Comparison of ENCODE assay signal across 21 cellular contexts in the genomic region with DNA sequence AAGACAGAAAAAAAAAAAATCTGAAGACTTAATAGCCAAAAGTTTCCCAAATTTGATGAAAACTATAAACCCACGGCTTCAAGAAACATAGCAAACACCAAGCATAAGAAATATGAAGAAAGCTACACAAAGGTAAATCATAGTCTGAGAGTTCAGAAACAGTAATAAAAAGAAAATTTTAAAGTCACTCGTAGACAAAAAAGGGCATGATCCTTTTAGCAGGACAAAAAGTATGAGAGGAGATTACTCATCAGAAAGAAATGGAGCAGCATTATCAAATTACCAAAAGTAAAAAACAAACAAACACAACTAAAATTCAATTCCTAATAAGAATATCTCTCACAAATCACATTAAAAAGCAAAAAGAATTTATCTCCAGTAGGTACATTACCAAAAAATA.
A peak's percentile ranks its signal among the peaks of the same experiment; 100 is the strongest.
DNase-seq lines count a peak whose midpoint lies in the region; ATAC-seq, FAIRE-seq and TF ChIP-seq lines count a peak whose summit lies in the region.
"Had no signal": no experiment of that assay in that cellular context is flagged by ENCODE, and none has a peak within 500 bp of the region (broad histone marks: within the 10 kb centered on the region; RNA-seq: fewer than 3 reads in every experiment).

No MANE protein-coding gene starts in this region.

- no peaks in the 10 kb centered on the region for H3K9me3 Mint-ChIP-seq in GM23338
- H3K9me3 Mint-ChIP-seq: CD4-positive, alpha-beta T cell; HFFc6 had no signal

- H3K4me2 ChIP-seq in GM23338 (no peak overlapping the region), SK-N-SH (0 out of 2 replicates have a peak overlapping the region, but pooled peaks have one; percentile 0), endothelial cell of umbilical vein (ENCODE audit: insufficient read depth, low read length) (peak overlapping the region; percentile 49), skeletal muscle satellite cell (ENCODE audit: low read length) (peak overlapping the region; percentile 44)
- H3K4me2 ChIP-seq: A549 had no signal

- no peak for ATAC-seq in GM23338
- ATAC-seq in GM18519 (IDR thresholded peaks at IDR 0.05; ENCODE audit: low FRiP score, unreplicated experiment) = no peak
- no peak for ATAC-seq in HG03354 (IDR thresholded peaks at IDR 0.05; ENCODE audit: poor library complexity, severe bottlenecking, unreplicated experiment)
- ATAC-seq: A549, HepG2 had no signal

- H4K20me1 ChIP-seq in GM23338 (replicated peaks; ENCODE audit: insufficient read depth) = no peaks in the 10 kb centered on the region
- H4K20me1 ChIP-seq in SK-N-SH (ENCODE audit: insufficient read depth) = no peaks in the 10 kb centered on the region
- H4K20me1 ChIP-seq in endothelial cell of umbilical vein (replicated peaks; ENCODE audit: control insufficient read depth, extremely low read depth, insufficient read depth, low read length) = no peaks in the 10 kb centered on the region

- no peak for TF ChIP-seq CTCF in GM23338 (conservative IDR thresholded peaks at IDR 0.05; ENCODE audit: low read depth in 2 of 2)
- TF ChIP-seq CTCF in SK-N-SH (IDR thresholded peaks at IDR 0.05) = no peak
- TF ChIP-seq CTCF in endothelial cell of umbilical vein (IDR thresholded peaks at IDR 0.05; ENCODE audit: extremely low read depth in 1 of 2, insufficient read depth in 1 of 2, low read depth in 1 of 2, low read length in 2 of 2) = no peak
- no peak for TF ChIP-seq CTCF in Peyer's patch (IDR thresholded peaks at IDR 0.05)

- no peak for TF ChIP-seq EP300 in SK-N-SH (IDR thresholded peaks at IDR 0.05; ENCODE audit: borderline replicate concordance in 1 of 2, low read depth in 1 of 2, low read length in 1 of 2)

- peaks cover 3% of the 10 kb centered on the region; the same call in 1 of the 3 replicates for H3K4me1 Mint-ChIP-seq in GM23338

- H3K9me3 ChIP-seq in SK-N-SH (no peaks in the 10 kb centered on the region), endothelial cell of umbilical vein (replicated peaks; ENCODE audit: control insufficient read depth, insufficient read depth, low read length) (no peaks in the 10 kb centered on the region), skeletal muscle satellite cell (replicated peaks; ENCODE audit: low read length) (no peaks in the 10 kb centered on the region), Peyer's patch (no peaks in the 10 kb centered on the region)
- H3K9me3 ChIP-seq: A549, Caco-2 had no signal

- H3K27ac ChIP-seq in GM23338 (ENCODE audit: low read depth) (no peak overlapping the region), SK-N-SH (ENCODE audit: low read depth in 2 of 2, low read length in 1 of 2) (no peak overlapping the region), endothelial cell of umbilical vein (ENCODE audit: insufficient read depth, low read depth, low read length) (no peak overlapping the region), Peyer's patch (no peak overlapping the region)
- H3K27ac ChIP-seq: 22Rv1, A549, C4-2B, GM23248 had no signal

- no peak overlapping the region; the same call in 1 of the 2 replicates for H2AFZ ChIP-seq in GM23338
- peak overlapping the region; percentile 26 for H2AFZ ChIP-seq in SK-N-SH (ENCODE audit: low read depth)
- peak overlapping the region; percentile 3 for H2AFZ ChIP-seq in endothelial cell of umbilical vein (ENCODE audit: low read depth, low read length)
- H2AFZ ChIP-seq: GM23248 had no signal

- TF ChIP-seq RAD21 in SK-N-SH (IDR thresholded peaks at IDR 0.05; ENCODE audit: low read length) = no peak

- peak overlapping the region; percentile 13; the same call in 1 of the 2 replicates for H3K27ac Mint-ChIP-seq in GM23338
- H3K27ac Mint-ChIP-seq: CD4-positive, alpha-beta T cell; HFFc6 had no signal

- POLR2A ChIA-PET in SK-N-SH (lab: Yijun Ruan, JAX) = no interaction called here
- POLR2A ChIA-PET in endothelial cell of umbilical vein (lab: Charles Lee) = no interaction called here

- H3K4me3 Mint-ChIP-seq in GM23338 = no peak overlapping the region
- H3K4me3 Mint-ChIP-seq: CD4-positive, alpha-beta T cell; HFFc6 had no signal

- intact Hi-C loops in endothelial cell of umbilical vein (cut with micrococcal nuclease) = loop anchor here (2.0 kb wide), 2 partner anchors 37 to 837 kb away; no protein-coding TSS in a partner anchor

- no peaks in the 10 kb centered on the region for H3K27me3 Mint-ChIP-seq in GM23338 (ENCODE audit: insufficient read depth, low read depth, poor library complexity)
- H3K27me3 Mint-ChIP-seq: CD4-positive, alpha-beta T cell had no signal

- dilution Hi-C loops in endothelial cell of umbilical vein (cut with MboI; ENCODE audit: extremely low pct_ligation_motif_present, low sequenced_read_pairs) = no loop called here

- no peaks in the 10 kb centered on the region for H3K9me1 ChIP-seq in endothelial cell of umbilical vein (replicated peaks; ENCODE audit: control insufficient read depth, extremely low read depth, insufficient read depth, low read length)

- H3K79me2 ChIP-seq in GM23338 (replicated peaks; ENCODE audit: insufficient read depth) (no peaks in the 10 kb centered on the region), SK-N-SH (ENCODE audit: insufficient read depth) (no peaks in the 10 kb centered on the region), endothelial cell of umbilical vein (ENCODE audit: control insufficient read depth, insufficient read depth, low read length) (no peaks in the 10 kb centered on the region)

- H3K4me1 ChIP-seq in GM23338 (ENCODE audit: insufficient read depth) = no peaks in the 10 kb centered on the region
- H3K4me1 ChIP-seq in SK-N-SH (ENCODE audit: control insufficient read depth in 1 of 2, insufficient read depth in 2 of 2, low read depth in 1 of 2, low read length in 1 of 2) = no peaks in the 10 kb centered on the region
- peaks cover 13% of the 10 kb centered on the region for H3K4me1 ChIP-seq in endothelial cell of umbilical vein (ENCODE audit: control insufficient read depth, extremely low read depth, insufficient read depth, low read length)
- peaks cover 10% of the 10 kb centered on the region for H3K4me1 ChIP-seq in skeletal muscle satellite cell (ENCODE audit: control insufficient read depth, insufficient read depth, low read length)
- no peaks in the 10 kb centered on the region for H3K4me1 ChIP-seq in Peyer's patch
- H3K4me1 ChIP-seq: A549, Caco-2 had no signal

- H3K9me2 ChIP-seq in GM23338 (ENCODE audit: insufficient read depth) = no peaks in the 10 kb centered on the region
- H3K9me2 ChIP-seq in SK-N-SH = no peaks in the 10 kb centered on the region

- no TSS peak for BruUV-seq in endothelial cell of umbilical vein (replicated peaks; lab: Mats Ljungman, UMichigan)

- H3K4me3 ChIP-seq in GM23338 (no peak overlapping the region), SK-N-SH (ENCODE audit: low read depth in 2 of 2, low read length in 1 of 2) (no peak overlapping the region), endothelial cell of umbilical vein (replicated peaks in 1 of 3; ENCODE audit: insufficient read depth in 1 of 3, low read depth in 1 of 3, low read length in 3 of 3) (no peak overlapping the region), skeletal muscle satellite cell (ENCODE audit: low read length) (no peak overlapping the region), Peyer's patch (no peak overlapping the region)
- H3K4me3 ChIP-seq: A549, GM23248 had no signal

- TF ChIP-seq POLR2A in endothelial cell of umbilical vein (IDR thresholded peaks at IDR 0.05; ENCODE audit: low read depth, low read length) (no peak), Peyer's patch (IDR thresholded peaks at IDR 0.05) (no peak)

- H3K36me3 Mint-ChIP-seq in GM23338 (ENCODE audit: low read depth) = no peaks in the 10 kb centered on the region

- no peaks in the 10 kb centered on the region for H3F3A ChIP-seq in GM23338 (replicated peaks; ENCODE audit: low read depth)
- H3F3A ChIP-seq in SK-N-SH (replicated peaks; ENCODE audit: insufficient read depth) = no peaks in the 10 kb centered on the region

- FAIRE-seq in endothelial cell of umbilical vein (lab: Jason Lieb, UNC) = no peak
- FAIRE-seq: A549, D721Med, G401.6, GM12891, H54, HepG2 had no signal

- no peak for DNase-seq in GM23338 (ENCODE audit: low spot score)
- DNase-seq in SK-N-SH = no peak
- DNase-seq in endothelial cell of umbilical vein (ENCODE audit: low read depth, low spot score) = peak; percentile 4
- DNase-seq in Peyer's patch = no peak
- DNase-seq: AML-193; Caco-2; CD4-positive, alpha-beta T cell; GM23248; HCEC 1CT; HFFc6 had no signal

- H3K9ac ChIP-seq in SK-N-SH (no peak overlapping the region), endothelial cell of umbilical vein (replicated peaks; ENCODE audit: extremely low read depth, insufficient read depth, low read length) (no peak overlapping the region), skeletal muscle satellite cell (ENCODE audit: low read depth, low read length) (no peak overlapping the region)
- H3K9ac ChIP-seq: GM23248 had no signal

- 42% methylated on average over 2 of the region's 2 CpGs for WGBS in SK-N-SH (ENCODE audit: low lambda C conversion rate)

- CTCF ChIA-PET in SK-N-SH (lab: Yijun Ruan, JAX) = interaction anchor here (1.3 to 1.9 kb wide), 3 partner anchors 9 to 551 kb away, joined by 3 to 10 read pairs (median 5); no protein-coding TSS in a partner anchor
- CTCF ChIA-PET in endothelial cell of umbilical vein (lab: Charles Lee) = interaction anchor here (1.0 to 1.6 kb wide), 3 partner anchors 36 to 838 kb away, joined by 3 to 4 read pairs (median 3); no protein-coding TSS in a partner anchor

- H3K27me3 ChIP-seq in GM23338 (ENCODE audit: insufficient read depth) = no peaks in the 10 kb centered on the region
- no peaks in the 10 kb centered on the region for H3K27me3 ChIP-seq in SK-N-SH (ENCODE audit: insufficient read depth)
- no peaks in the 10 kb centered on the region for H3K27me3 ChIP-seq in endothelial cell of umbilical vein (ENCODE audit: control insufficient read depth in 2 of 2, insufficient read depth in 2 of 2, low read length in 2 of 2)
- no peaks in the 10 kb centered on the region for H3K27me3 ChIP-seq in skeletal muscle satellite cell (ENCODE audit: control insufficient read depth, insufficient read depth, low read length)
- H3K27me3 ChIP-seq in Peyer's patch = no peaks in the 10 kb centered on the region

- no peaks in the 10 kb centered on the region for H3K36me3 ChIP-seq in GM23338 (ENCODE audit: insufficient read depth)
- no peaks in the 10 kb centered on the region for H3K36me3 ChIP-seq in SK-N-SH (replicated peaks in 1 of 2; ENCODE audit: control insufficient read depth in 1 of 2, insufficient read depth in 2 of 2, low read length in 1 of 2)
- no peaks in the 10 kb centered on the region for H3K36me3 ChIP-seq in endothelial cell of umbilical vein (ENCODE audit: control insufficient read depth in 2 of 2, extremely low read depth in 1 of 2, insufficient read depth in 2 of 2, low read length in 2 of 2)
- no peaks in the 10 kb centered on the region for H3K36me3 ChIP-seq in skeletal muscle satellite cell (ENCODE audit: insufficient read depth, low read length)
- H3K36me3 ChIP-seq in Peyer's patch = no peaks in the 10 kb centered on the region

TF ChIP-seq in GM23338, 12 proteins besides CTCF, POLR2A, EP300 and RAD21 (continues in another document):
- TF ChIP-seq STAT1 (IDR thresholded peaks at IDR 0.05; ENCODE audit: unreplicated experiment) = no peak
- TF ChIP-seq EZH2phosphoT487 (IDR thresholded peaks at IDR 0.05; ENCODE audit: unreplicated experiment) = no peak

TF ChIP-seq in SK-N-SH, 30 proteins besides CTCF, POLR2A, EP300 and RAD21:
- no peak for TF ChIP-seq TAF1 (IDR thresholded peaks at IDR 0.05; ENCODE audit: borderline replicate concordance, low read depth, low read length)
TF ChIP-seq in SK-N-SH: peak in this region for 0.

TF ChIP-seq in endothelial cell of umbilical vein, 7 proteins besides CTCF, POLR2A, EP300 and RAD21 (continues in another document):
- TF ChIP-seq MYC (IDR thresholded peaks at IDR 0.05; ENCODE audit: low read depth, low read length) = no peak
